ENCODE assay signal across 12 cellular contexts in genomic region chr12:64081020-64081419, GRCh38.
DNase-seq lines count a peak whose midpoint lies in the region; ATAC-seq and TF ChIP-seq lines count a peak whose summit lies in the region.
"Had no signal": no experiment of that assay in that cellular context is flagged by ENCODE, and none has a peak within 500 bp of the region (broad histone marks: within the 10 kb centered on the region; RNA-seq: fewer than 3 reads in every experiment).

No MANE protein-coding gene starts in this region.

- peak overlapping the region; percentile 87 for H3K27ac ChIP-seq in PC-3 (ENCODE audit: low read length)
- peak overlapping the region; percentile 80 for H3K27ac ChIP-seq in epithelial cell of prostate
- H3K27ac ChIP-seq in mesenchymal stem cell (ENCODE audit: low read length, poor library complexity, severe bottlenecking), result no peak overlapping the region
- peak overlapping the region in 3 of 4 donors; percentile 46 to 65 (median 61) for H3K27ac ChIP-seq in upper lobe of left lung
- H3K27ac ChIP-seq in psoas muscle, result no peak overlapping the region
- H3K27ac ChIP-seq: ascending aorta, SJSA1 had no signal

- H3K4me3 ChIP-seq in PC-3 (ENCODE audit: low read length), result peak overlapping the region; percentile 43; the same call in 1 of the 2 replicates
- H3K4me3 ChIP-seq in mesenchymal stem cell (ENCODE audit: insufficient read depth in 1 of 2, low read depth in 1 of 2, low read length in 2 of 2), result no peak overlapping the region
- no peak overlapping the region for H3K4me3 ChIP-seq in upper lobe of left lung
- H3K4me3 ChIP-seq in psoas muscle, result no peak overlapping the region
- H3K4me3 ChIP-seq: ascending aorta, SJSA1 had no signal

- TF ChIP-seq EP300 in upper lobe of left lung (IDR thresholded peaks at IDR 0.05), result no peak

- H3K27me3 ChIP-seq in PC-3 (ENCODE audit: low read length) (no peaks in the 10 kb centered on the region), mesenchymal stem cell (ENCODE audit: control insufficient read depth in 1 of 2, insufficient read depth in 1 of 2, low read length in 2 of 2) (no peaks in the 10 kb centered on the region), upper lobe of left lung (no peaks in the 10 kb centered on the region), psoas muscle (ENCODE audit: insufficient read depth in 3 of 3, low read length in 2 of 3) (no peaks in the 10 kb centered on the region)
- H3K27me3 ChIP-seq: ascending aorta, SJSA1 had no signal

- TF ChIP-seq POLR2A in upper lobe of left lung (IDR thresholded peaks at IDR 0.05), result no peak

- H2BK120ac ChIP-seq in mesenchymal stem cell (ENCODE audit: low read depth, low read length), result no peak overlapping the region

- intact Hi-C loops in PC-3 (cut with micrococcal nuclease) (no loop called here), psoas muscle (cut with DNase I) (no loop called here)

- H3K23ac ChIP-seq in mesenchymal stem cell (ENCODE audit: low read length in 2 of 2), result no peak overlapping the region

- no peaks in the 10 kb centered on the region for H3K9me2 ChIP-seq in PC-3 (replicated peaks; ENCODE audit: low read length)

- H4K91ac ChIP-seq in mesenchymal stem cell (ENCODE audit: low read length), result no peak overlapping the region

- H2BK12ac ChIP-seq in mesenchymal stem cell (ENCODE audit: low read length in 2 of 2), result no peak overlapping the region

- 100% methylated on average over 1 of the region's 1 CpG for WGBS in mesenchymal stem cell
- 79 to 83% methylated on average over 1 of the region's 1 CpG for WGBS in upper lobe of left lung, 2 donors
- WGBS in psoas muscle, 3 donors, result 96 to 97% (median 96%) methylated on average over 1 of the region's 1 CpG

- peak overlapping the region; percentile 80 for H3K4me2 ChIP-seq in PC-3 (ENCODE audit: low read length)
- no peak overlapping the region for H3K4me2 ChIP-seq in mesenchymal stem cell (ENCODE audit: low read length, poor library complexity, severe bottlenecking)

- H3F3A ChIP-seq in PC-3 (ENCODE audit: low read length, unreplicated experiment), result no peaks in the 10 kb centered on the region

- no peak overlapping the region for H4K8ac ChIP-seq in mesenchymal stem cell (ENCODE audit: low read length)

- no peak overlapping the region for H3K4ac ChIP-seq in mesenchymal stem cell (ENCODE audit: low read depth in 1 of 2, low read length in 2 of 2)

- H2BK15ac ChIP-seq in mesenchymal stem cell (ENCODE audit: low read depth, poor library complexity, severe bottlenecking), result no peak overlapping the region

- H3K79me2 ChIP-seq in PC-3 (ENCODE audit: low read length), result no peaks in the 10 kb centered on the region; the same call in 1 of the 2 replicates

- POLR2A ChIA-PET in PC-3 (lab: Charles Lee; ENCODE audit: unreplicated experiment), result no interaction called here

- no peak for TF ChIP-seq CTCF in PC-3 (conservative IDR thresholded peaks at IDR 0.05; ENCODE audit: low read depth, low read length)
- TF ChIP-seq CTCF in upper lobe of left lung (IDR thresholded peaks at IDR 0.05), result no peak
- no peak for TF ChIP-seq CTCF in psoas muscle (IDR thresholded peaks at IDR 0.05)

- peaks cover 17% of the 10 kb centered on the region for H3K79me1 ChIP-seq in mesenchymal stem cell (replicated peaks; ENCODE audit: low read length, poor library complexity, severe bottlenecking)

- H3K36me3 ChIP-seq in PC-3 (ENCODE audit: low read depth, low read length) (peaks cover 25% of the 10 kb centered on the region; the same call in 1 of the 2 replicates), mesenchymal stem cell (ENCODE audit: control insufficient read depth in 1 of 2, insufficient read depth in 2 of 2, low read depth in 1 of 2, low read length in 2 of 2) (peaks cover 14 to 71% of the 10 kb centered on the region in 2 experiments), upper lobe of left lung (peaks cover 0 to 11% (median 0%) of the 10 kb centered on the region in 4 donors), psoas muscle (ENCODE audit: insufficient read depth in 1 of 2, low read depth in 1 of 2) (no peaks in the 10 kb centered on the region)
- H3K36me3 ChIP-seq: ascending aorta had no signal

- H3K14ac ChIP-seq in mesenchymal stem cell (ENCODE audit: low read length in 2 of 2), result no peak overlapping the region

- H2AFZ ChIP-seq in PC-3 (ENCODE audit: low read length) (no peak overlapping the region), mesenchymal stem cell (ENCODE audit: low read depth, low read length) (no peak overlapping the region)

- H3K4me1 ChIP-seq in PC-3 (ENCODE audit: insufficient read depth, low read length) (peaks cover 58% of the 10 kb centered on the region), mesenchymal stem cell (ENCODE audit: control insufficient read depth, insufficient read depth, low read depth, low read length) (no peaks in the 10 kb centered on the region), upper lobe of left lung (peaks cover 12 to 28% (median 26%) of the 10 kb centered on the region in 4 donors), psoas muscle (peaks cover 19% of the 10 kb centered on the region)

- H3K9me3 ChIP-seq in PC-3 (ENCODE audit: low read length) (no peaks in the 10 kb centered on the region), mesenchymal stem cell (ENCODE audit: control insufficient read depth, low read length) (no peaks in the 10 kb centered on the region), upper lobe of left lung (no peaks in the 10 kb centered on the region), psoas muscle (no peaks in the 10 kb centered on the region)
- H3K9me3 ChIP-seq: ascending aorta, SJSA1 had no signal

- H2AK5ac ChIP-seq in mesenchymal stem cell (ENCODE audit: low read length, severe bottlenecking), result no peak overlapping the region

- H3K18ac ChIP-seq in mesenchymal stem cell (ENCODE audit: low read depth in 1 of 2, low read length in 2 of 2), result no peak overlapping the region

- H4K20me1 ChIP-seq in PC-3 (ENCODE audit: low read length), result no peaks in the 10 kb centered on the region

- no peak for DNase-seq in PC-3
- DNase-seq in epithelial cell of prostate (ENCODE audit: low read depth, low spot score), result no peak
- DNase-seq in mesenchymal stem cell, result no peak
- no peak for DNase-seq in upper lobe of left lung
- no peak for DNase-seq in HT-29 (ENCODE audit: low spot score)
- DNase-seq in stimulated activated naive CD8-positive, alpha-beta T cell treated with anti-CD3 and anti-CD28 coated beads, Interleukin-15, Interleukin-2, amounts not matched to agents 100 U/mL and 50 U/mL, for 24 hours, result no peak
- DNase-seq in psoas muscle, result no peak
- DNase-seq: GF-D8, MV-4-11, nephron progenitor cell had no signal

- ATAC-seq in PC-3 (no peak), upper lobe of left lung (ENCODE audit: low FRiP score in 2 of 2) (no peak), psoas muscle (no peak)
- ATAC-seq in stimulated activated naive CD8-positive, alpha-beta T cell treated with anti-CD3 and anti-CD28 coated beads, Interleukin-15, Interleukin-2, amounts not matched to agents 100 U/mL and 50 U/mL, for 24 hours, result no peak

- CTCF ChIA-PET in PC-3 (lab: Charles Lee), result no interaction called here

- BruUV-seq in PC-3 (replicated peaks; lab: Mats Ljungman, UMichigan), result no TSS peak

- no peak overlapping the region for H2BK5ac ChIP-seq in mesenchymal stem cell (ENCODE audit: low read depth, low read length, poor library complexity, severe bottlenecking)

- peak overlapping the region; percentile 43 for H3K9ac ChIP-seq in PC-3 (ENCODE audit: low read length)
- peak overlapping the region; percentile 38 for H3K9ac ChIP-seq in mesenchymal stem cell (ENCODE audit: low read length)

Comparison
In these comparisons a context has a peak if more than half of its experiments do, and no peak if none do; other contexts are left out.
1. H3K27ac ChIP-seq: peak in PC-3 (single experiment), epithelial cell of prostate (single experiment) and upper lobe of left lung (3 of 4); none in mesenchymal stem cell (single experiment) and psoas muscle (single experiment).